Comparison of ENCODE assay signal across 25 cellular contexts in genomic region chr19:50670102-50670380, GRCh38. TPM values are rescaled to one million over a fixed set of nuclear protein-coding genes. Genes with fewer than 3 reads are reported as not detected.
"Had no signal": no experiment of that assay in that cellular context is flagged by ENCODE, and none has a peak within 500 bp of the region (broad histone marks: within the 10 kb centered on the region; RNA-seq: fewer than 3 reads in every experiment).

No MANE protein-coding gene starts in this region.

- ATAC-seq: stimulated activated memory B cell treated with anti-CD40 and anti-IgM and Interleukin-4, amounts not matched to agents 10 μg/mL and 1 μg/mL and 100 μg/mL, for 72 hours; stimulated activated naive CD8-positive, alpha-beta T cell treated with anti-CD3 and anti-CD28 coated beads, Interleukin-15, amount 100 ng/mL, for 72 hours had no signal

- H3K27ac Mint-ChIP-seq: mesothelial cell of epicardium; natural killer cell; progenitor cell of endocrine pancreas; stimulated activated memory B cell treated with anti-CD40 and anti-IgM and Interleukin-4, amounts not matched to agents 10 μg/mL and 1 μg/mL and 100 μg/mL, for 72 hours; stimulated activated naive CD8-positive, alpha-beta T cell treated with anti-CD3 and anti-CD28 coated beads, Interleukin-15, amount 100 ng/mL, for 72 hours; type B pancreatic cell had no signal

- DNase-seq: islet precursor cell; left ventricle myocardium inferior; mesendoderm; natural killer cell; right lobe of liver; stimulated activated naive CD4-positive, alpha-beta T cell treated with Interleukin-2 at 50 U/mL for 16 hours; uterus had no signal

- H3K4me1 Mint-ChIP-seq: mesothelial cell of epicardium; natural killer cell; neural crest cell; stimulated activated memory B cell treated with anti-CD40 and anti-IgM and Interleukin-4, amounts not matched to agents 10 μg/mL and 1 μg/mL and 100 μg/mL, for 72 hours; stimulated activated naive CD8-positive, alpha-beta T cell treated with anti-CD3 and anti-CD28 coated beads, Interleukin-15, amount 100 ng/mL, for 72 hours had no signal

- H3K4me3 ChIP-seq: left ventricle myocardium inferior, lung, right atrium auricular region, right lobe of liver, smooth muscle cell, tibial nerve, uterus had no signal

- H3K4me3 Mint-ChIP-seq: mesothelial cell of epicardium; natural killer cell; stimulated activated memory B cell treated with anti-CD40 and anti-IgM and Interleukin-4, amounts not matched to agents 10 μg/mL and 1 μg/mL and 100 μg/mL, for 72 hours; stimulated activated naive CD8-positive, alpha-beta T cell treated with anti-CD3 and anti-CD28 coated beads, Interleukin-15, amount 100 ng/mL, for 72 hours; type B pancreatic cell had no signal

- H3K9me3 Mint-ChIP-seq: mesothelial cell of epicardium; naive B cell; natural killer cell; neural crest cell; stimulated activated memory B cell treated with anti-CD40 and anti-IgM and Interleukin-4, amounts not matched to agents 10 μg/mL and 1 μg/mL and 100 μg/mL, for 72 hours; stimulated activated naive CD8-positive, alpha-beta T cell treated with anti-CD3 and anti-CD28 coated beads, Interleukin-15, amount 100 ng/mL, for 72 hours; type B pancreatic cell had no signal

- H3K9me3 ChIP-seq: left ventricle myocardium inferior, neutrophil, right atrium auricular region, right lobe of liver, uterus had no signal

- H3K27ac ChIP-seq: left ventricle myocardium inferior, neutrophil, right atrium auricular region, right lobe of liver, tibial nerve, uterus had no signal

- H3K4me1 ChIP-seq: right lobe of liver had no signal

- H3K36me3 ChIP-seq: left ventricle myocardium inferior, neutrophil, right atrium auricular region, right lobe of liver, tibial nerve, uterus had no signal

- H3K4me2 ChIP-seq: smooth muscle cell had no signal

- H3K36me3 Mint-ChIP-seq: mesothelial cell of epicardium; naive B cell; natural killer cell; stimulated activated memory B cell treated with anti-CD40 and anti-IgM and Interleukin-4, amounts not matched to agents 10 μg/mL and 1 μg/mL and 100 μg/mL, for 72 hours; type B pancreatic cell had no signal

RNA-seq across cellular contexts. Expression of gene C19orf81, which starts 20.8 kb away (rescaled TPM):
- total RNA-seq: mononuclear cell, natural killer cell, osteocyte, right lobe of liver, skeletal muscle tissue, temporal lobe, tibial nerve, uterus had no signal
- polyA plus RNA-seq: thymus had no signal

RNA-seq across cellular contexts. Expression of gene SYT3, which starts 30.4 kb away (rescaled TPM):
- total RNA-seq: mononuclear cell, natural killer cell, pulmonary artery endothelial cell, right lobe of liver, skeletal muscle tissue, tibial nerve had no signal
